In the genomic region with DNA sequence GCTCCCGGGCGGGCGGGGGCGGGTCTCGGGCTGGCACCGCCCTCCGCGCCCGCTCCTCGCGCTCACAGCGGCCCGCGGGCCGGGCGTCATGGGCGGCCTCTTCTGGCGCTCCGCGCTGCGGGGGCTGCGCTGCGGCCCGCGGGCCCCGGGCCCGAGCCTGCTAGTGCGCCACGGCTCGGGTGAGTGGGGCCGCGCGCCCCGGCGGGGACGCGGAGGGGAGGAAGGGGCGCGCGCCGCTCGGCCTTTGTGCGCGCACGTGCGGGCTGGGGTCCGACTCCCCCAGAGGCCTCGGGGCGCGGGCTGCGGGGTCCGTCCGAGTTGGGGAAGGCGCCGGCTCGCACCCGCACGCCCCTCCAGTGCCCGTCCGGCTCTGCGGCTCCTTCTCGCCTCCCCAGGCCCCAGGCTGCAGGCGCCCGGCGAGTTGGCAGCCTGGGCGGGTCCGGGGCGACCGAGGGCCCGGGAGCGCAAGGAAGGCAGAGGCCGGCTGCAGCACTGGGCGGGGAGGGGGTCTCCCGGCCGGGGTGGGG, we compare ENCODE assay signal across 8 cellular contexts. TPM values are rescaled to one million over a fixed set of nuclear protein-coding genes. Genes with fewer than 3 reads are reported as not detected.
DNase-seq lines count a peak whose midpoint lies in the region; ATAC-seq and TF ChIP-seq lines count a peak whose summit lies in the region.

A gene (plus strand): TSS at position 65 of the 527 bp plus-strand sequence. CDS start 24 bp downstream, at position 89.

- H3K79me2 ChIP-seq in PC-3 (ENCODE audit: low read length) = peaks cover 5% of the 10 kb centered on the region; the same call in 1 of the 2 replicates

- peaks cover 6% of the 10 kb centered on the region for H3K36me3 Mint-ChIP-seq in central memory CD8-positive, alpha-beta T cell (ENCODE audit: insufficient read depth)

- no peaks in the 10 kb centered on the region for H3K9me3 Mint-ChIP-seq in central memory CD8-positive, alpha-beta T cell

- H3K4me1 Mint-ChIP-seq in central memory CD8-positive, alpha-beta T cell = peaks cover 28% of the 10 kb centered on the region

- H2AFZ ChIP-seq in PC-3 (ENCODE audit: low read length) = peak within 1 kb of the TSS; percentile 74

- CTCF ChIA-PET in PC-3 (lab: Charles Lee) = no interaction called here

- no peak within 1 kb of the TSS for H3K27ac ChIP-seq in PC-3 (ENCODE audit: low read length)
- peak within 1 kb of the TSS; percentile 68 to 72 for H3K27ac ChIP-seq in left lung
- peak within 1 kb of the TSS; percentile 70 for H3K27ac ChIP-seq in subcutaneous abdominal adipose tissue (ENCODE audit: low read depth, low read length)

- POLR2A ChIA-PET in PC-3 (lab: Charles Lee; ENCODE audit: unreplicated experiment) = no interaction called here

- intact Hi-C loops in PC-3 (cut with micrococcal nuclease) = no loop called here
- intact Hi-C loops in left lung (cut with DNase I) = no loop called here

- peak within 1 kb of the TSS; percentile 51 for H3K27ac Mint-ChIP-seq in central memory CD8-positive, alpha-beta T cell (ENCODE audit: low read depth)

- no peaks in the 10 kb centered on the region for H3K27me3 Mint-ChIP-seq in central memory CD8-positive, alpha-beta T cell

- H3F3A ChIP-seq in PC-3 (ENCODE audit: low read length, unreplicated experiment) = no peaks in the 10 kb centered on the region

- TF ChIP-seq CTCF in PC-3 (conservative IDR thresholded peaks at IDR 0.05; ENCODE audit: low read depth, low read length) (no peak), left lung (IDR thresholded peaks at IDR 0.05) (no peak)

- no peaks in the 10 kb centered on the region for H3K27me3 ChIP-seq in PC-3 (ENCODE audit: low read length)
- no peaks in the 10 kb centered on the region for H3K27me3 ChIP-seq in left lung
- no peaks in the 10 kb centered on the region for H3K27me3 ChIP-seq in subcutaneous abdominal adipose tissue (ENCODE audit: control insufficient read depth in 5 of 5, insufficient read depth in 4 of 5, low read length in 5 of 5)

- DNase-seq in activated T-cell treated with anti-CD3 and anti-CD28 coated beads for 48 hours (ENCODE audit: low read depth) (peak; percentile 28), activated T-cell treated with anti-CD3 and anti-CD28 coated beads for 4 hours (no peak), PC-3 (peak; percentile 14), left lung (peak in 1 of 2 donors; percentile 86), kidney glomerular epithelial cell (lab: John Stamatoyannopoulos, UW) (no peak)
- DNase-seq in central memory CD8-positive, alpha-beta T cell (ENCODE audit: low spot score in 2 of 2) = no peak

- H3K9me2 ChIP-seq in PC-3 (replicated peaks; ENCODE audit: low read length) = no peaks in the 10 kb centered on the region

- H3K4me3 ChIP-seq in PC-3 (ENCODE audit: low read length) = peak within 1 kb of the TSS; percentile 65
- peak within 1 kb of the TSS; percentile 51 to 58 for H3K4me3 ChIP-seq in left lung
- peak within 1 kb of the TSS; percentile 61 to 85 (median 70) for H3K4me3 ChIP-seq in subcutaneous abdominal adipose tissue (ENCODE audit: low read depth in 1 of 5, low read length in 5 of 5)

- H3K9ac ChIP-seq in PC-3 (ENCODE audit: low read length) (peak within 1 kb of the TSS; percentile 52; the same call in 1 of the 2 replicates), subcutaneous abdominal adipose tissue (ENCODE audit: low read length in 5 of 5) (peak within 1 kb of the TSS in 3 of 5 donors; percentile 37 to 56 (median 48))

- H3K9me3 ChIP-seq in PC-3 (ENCODE audit: low read length) = no peaks in the 10 kb centered on the region
- H3K9me3 ChIP-seq in left lung = no peaks in the 10 kb centered on the region
- H3K9me3 ChIP-seq in subcutaneous abdominal adipose tissue (ENCODE audit: control insufficient read depth in 5 of 5, low read length in 5 of 5) = no peaks in the 10 kb centered on the region

- peak within 1 kb of the TSS; percentile 91 for H3K4me2 ChIP-seq in PC-3 (ENCODE audit: low read length)

- H3K4me3 Mint-ChIP-seq in central memory CD8-positive, alpha-beta T cell = peak within 1 kb of the TSS; percentile 70

- H3K4me1 ChIP-seq in PC-3 (ENCODE audit: insufficient read depth, low read length) (peaks cover 6% of the 10 kb centered on the region), left lung (peaks cover 0 to 39% of the 10 kb centered on the region in 2 donors), subcutaneous abdominal adipose tissue (ENCODE audit: control insufficient read depth in 5 of 5, insufficient read depth in 5 of 5, low read length in 5 of 5) (peaks cover 0 to 35% (median 23%) of the 10 kb centered on the region in 5 donors)

- no peaks in the 10 kb centered on the region for H4K20me1 ChIP-seq in PC-3 (ENCODE audit: low read length)

- no TSS peak for BruUV-seq in PC-3 (replicated peaks; lab: Mats Ljungman, UMichigan)

- ATAC-seq in PC-3 (peak; percentile 10; the same call in 1 of the 2 replicates), left lung (no peak), GM19023 (IDR thresholded peaks at IDR 0.05; ENCODE audit: unreplicated experiment) (no peak)
- ATAC-seq in central memory CD8-positive, alpha-beta T cell (replicated peaks; ENCODE audit: extremely low read depth, poor library complexity, severe bottlenecking) = no peak

- H3K36me3 ChIP-seq in PC-3 (ENCODE audit: low read depth, low read length) (no peaks in the 10 kb centered on the region), left lung (no peaks in the 10 kb centered on the region), subcutaneous abdominal adipose tissue (ENCODE audit: control insufficient read depth in 5 of 5, insufficient read depth in 5 of 5, low read length in 5 of 5) (peaks cover 0 to 11% (median 8%) of the 10 kb centered on the region in 5 donors)

RNA-seq across cellular contexts. Expression of the gene that starts here (rescaled TPM):
- 182 and 207 TPM in 2 replicates for total RNA-seq in PC-3 (2014; rRNA removed)
- 10 to 100 TPM; 72.3 to 78.1 TPM for total RNA-seq in left lung

Comparison
In these comparisons a context has a peak if more than half of its experiments do, and no peak if none do; other contexts are left out.
1. DNase-seq: peak in activated T-cell treated with anti-CD3 and anti-CD28 coated beads for 48 hours (single experiment) and PC-3 (single experiment); none in activated T-cell treated with anti-CD3 and anti-CD28 coated beads for 4 hours (single experiment), central memory CD8-positive, alpha-beta T cell (0 of 2) and kidney glomerular epithelial cell (single experiment).
2. Peak in every context shown above with its lines, with median percentiles within 50 percentile points of each other: H3K4me3 ChIP-seq.